8 cellular contexts compared by ENCODE assay signal in genomic region chr19:37905936-37906867, GRCh38. TPM values are rescaled to one million over a fixed set of nuclear protein-coding genes. Genes with fewer than 3 reads are reported as not detected.
DNase-seq lines count a peak whose midpoint lies in the region; ATAC-seq and TF ChIP-seq lines count a peak whose summit lies in the region.

WDR87 (minus strand) TSS chr19:37906594; CDS start chr19:37898239, 8,355 bp downstream.

- H3K27me3 ChIP-seq in SU-DHL-6 (ENCODE audit: low read length) (no peaks in the 10 kb centered on the region), ascending aorta (no peaks in the 10 kb centered on the region), iPS-18a (ENCODE audit: control insufficient read depth, insufficient read depth, low read length) (no peaks in the 10 kb centered on the region), smooth muscle cell (ENCODE audit: low read depth) (no peaks in the 10 kb centered on the region)

- H3K4me1 ChIP-seq in ascending aorta (peaks cover 0 to 4% of the 10 kb centered on the region in 2 donors), iPS-18a (ENCODE audit: control insufficient read depth, low read depth, low read length) (peaks cover 15% of the 10 kb centered on the region), smooth muscle cell (ENCODE audit: low read depth) (no peaks in the 10 kb centered on the region)

- DNase-seq in AG08396 (ENCODE audit: low spot score): peak; percentile 52
- DNase-seq in Jurkat, Clone E6-1 (ENCODE audit: low read depth, low spot score): peak; percentile 61
- no peak for DNase-seq in ascending aorta (ENCODE audit: low spot score in 2 of 2)
- DNase-seq in smooth muscle cell (lab: John Stamatoyannopoulos, UW; ENCODE audit: unreplicated experiment): no peak
- no peak for DNase-seq in MV-4-11 (lab: John Stamatoyannopoulos, UW)

- H4K20me1 ChIP-seq in SU-DHL-6 (ENCODE audit: low read depth, low read length) (no peaks in the 10 kb centered on the region), smooth muscle cell (ENCODE audit: low read depth) (peaks cover 8% of the 10 kb centered on the region)

- H3F3A ChIP-seq in SU-DHL-6 (ENCODE audit: insufficient read depth) (peaks cover 56% of the 10 kb centered on the region), smooth muscle cell (ENCODE audit: low read depth) (no peaks in the 10 kb centered on the region)

- intact Hi-C loops in ascending aorta (cut with DNase I): loop anchor here (10.0 kb wide), 1 partner anchor 479 kb away; the partner anchor contains the start of genes GGN and SPRED3

- ATAC-seq in GM19372 (IDR thresholded peaks at IDR 0.05; ENCODE audit: low read depth, unreplicated experiment): peak; percentile 28

- H3K9me2 ChIP-seq in SU-DHL-6 (replicated peaks; ENCODE audit: insufficient read depth, low read length): no peaks in the 10 kb centered on the region

- no peaks in the 10 kb centered on the region for H3K9me3 ChIP-seq in SU-DHL-6 (ENCODE audit: insufficient read depth, low read length)
- no peaks in the 10 kb centered on the region for H3K9me3 ChIP-seq in ascending aorta
- no peaks in the 10 kb centered on the region for H3K9me3 ChIP-seq in iPS-18a (ENCODE audit: control insufficient read depth, low read depth, low read length)
- H3K9me3 ChIP-seq in smooth muscle cell (replicated peaks; ENCODE audit: low read depth): no peaks in the 10 kb centered on the region

- H3K4me2 ChIP-seq in SU-DHL-6 (ENCODE audit: low read depth, low read length, poor library complexity, severe bottlenecking) (peak within 1 kb of the TSS; percentile 97), smooth muscle cell (peak within 1 kb of the TSS; percentile 98)

- H3K36me3 ChIP-seq in SU-DHL-6 (ENCODE audit: low read length) (no peaks in the 10 kb centered on the region), ascending aorta (no peaks in the 10 kb centered on the region), iPS-18a (ENCODE audit: control insufficient read depth, low read depth, low read length) (no peaks in the 10 kb centered on the region), smooth muscle cell (ENCODE audit: low read depth) (no peaks in the 10 kb centered on the region)

- peaks cover 43% of the 10 kb centered on the region for H3K79me2 ChIP-seq in SU-DHL-6 (ENCODE audit: insufficient read depth, low read length)
- H3K79me2 ChIP-seq in smooth muscle cell (ENCODE audit: low read depth): peaks cover 29% of the 10 kb centered on the region

- peak within 1 kb of the TSS; percentile 94 for H3K27ac ChIP-seq in SU-DHL-6 (ENCODE audit: low read depth, low read length)
- peak within 1 kb of the TSS in 1 of 2 donors; percentile 58 for H3K27ac ChIP-seq in ascending aorta
- H3K27ac ChIP-seq in iPS-18a (ENCODE audit: low read length): peak within 1 kb of the TSS; percentile 82
- H3K27ac ChIP-seq in smooth muscle cell (ENCODE audit: low read depth): no peak within 1 kb of the TSS

- H3K9ac ChIP-seq in SU-DHL-6 (ENCODE audit: low read length): peak within 1 kb of the TSS; percentile 93
- peak within 1 kb of the TSS; percentile 80 for H3K9ac ChIP-seq in iPS-18a (ENCODE audit: low read length)
- peak within 1 kb of the TSS; percentile 74 for H3K9ac ChIP-seq in smooth muscle cell (ENCODE audit: low read depth)

- WGBS in smooth muscle cell (ENCODE audit: low lambda C conversion rate): 6% methylated on average over 54 of the region's 63 CpGs

- H3K4me3 ChIP-seq in Jurkat, Clone E6-1 (ENCODE audit: low read length): peak within 1 kb of the TSS; percentile 79
- H3K4me3 ChIP-seq in SU-DHL-6 (ENCODE audit: insufficient read depth, low read length, poor library complexity, severe bottlenecking) (peak within 1 kb of the TSS; percentile 88), ascending aorta (peak within 1 kb of the TSS; percentile 68 to 99), iPS-18a (ENCODE audit: low read length) (peak within 1 kb of the TSS; percentile 80), smooth muscle cell (peak within 1 kb of the TSS; percentile 89)

- H2AFZ ChIP-seq in SU-DHL-6 (ENCODE audit: low read depth, low read length, severe bottlenecking) (peak within 1 kb of the TSS; percentile 78), smooth muscle cell (ENCODE audit: low read depth) (peak within 1 kb of the TSS; percentile 89)

- TF ChIP-seq CTCF in SU-DHL-6 (IDR thresholded peaks at IDR 0.05; ENCODE audit: insufficient read depth, low read length, poor library complexity, severe bottlenecking) (no peak), ascending aorta (IDR thresholded peaks at IDR 0.05) (no peak), smooth muscle cell (IDR thresholded peaks at IDR 0.05; ENCODE audit: borderline replicate concordance, insufficient read depth, poor library complexity, severe bottlenecking) (no peak)

RNA-seq across cellular contexts. Expression of gene WDR87, which starts in this region (rescaled TPM):
- polyA plus RNA-seq in Jurkat, Clone E6-1 (2012; ENCODE audit: insufficient read depth, insufficient read length): not detected
- total RNA-seq in ascending aorta (not detected), smooth muscle cell (not detected in 2 replicates)
- polyA plus RNA-seq in smooth muscle cell: not detected in 2 replicates

Comparison
In these comparisons a context has a peak if more than half of its experiments do, and no peak if none do; other contexts are left out.
1. DNase-seq: peak in AG08396 (single experiment) and Jurkat, Clone E6-1 (single experiment); none in ascending aorta (0 of 2), smooth muscle cell (single experiment) and MV-4-11 (single experiment).
2. Peak in every context shown above with its lines, with median percentiles within 50 percentile points of each other: H3K4me3 ChIP-seq and H3K9ac ChIP-seq.